ENCODE assay signal across 35 cellular contexts in genomic region chr7:19203686-19204085, GRCh38. TPM values are rescaled to one million over a fixed set of nuclear protein-coding genes. Genes with fewer than 3 reads are reported as not detected.
"Had no signal": no experiment of that assay in that cellular context is flagged by ENCODE, and none has a peak within 500 bp of the region (broad histone marks: within the 10 kb centered on the region; RNA-seq: fewer than 3 reads in every experiment).

No MANE protein-coding gene starts in this region.

- H3K27ac ChIP-seq: ascending aorta, PC-9, VCaP had no signal

- H3K9me3 Mint-ChIP-seq: activated B cell treated with CpG ODN at 0.5 μM for 24 hours had no signal

- H3K4me1 Mint-ChIP-seq: activated B cell treated with CpG ODN at 0.5 μM for 24 hours; activated CD4-positive, alpha-beta memory T cell treated with anti-CD3 and anti-CD28 coated beads, Interleukin-2, amount 10 ng/mL, durations not matched to agents 7 days and 5 days; activated CD8-positive, alpha-beta memory T cell treated with anti-CD3 and anti-CD28 coated beads, Interleukin-2, amount 10 ng/mL, durations not matched to agents 7 days and 5 days; activated naive CD4-positive, alpha-beta T cell treated with anti-CD3 and anti-CD28 coated beads, Interleukin-2, amount 10 ng/mL, durations not matched to agents 7 days and 5 days; activated naive CD8-positive, alpha-beta T cell treated with anti-CD3 and anti-CD28 coated beads, Interleukin-2, amount 50 U/mL, for 24 hours had no signal

- H3K27ac Mint-ChIP-seq: activated B cell treated with CpG ODN at 0.5 μM for 24 hours; activated CD4-positive, alpha-beta memory T cell treated with anti-CD3 and anti-CD28 coated beads, Interleukin-2, amount 10 ng/mL, durations not matched to agents 7 days and 5 days; activated CD8-positive, alpha-beta memory T cell treated with anti-CD3 and anti-CD28 coated beads, Interleukin-2, amount 10 ng/mL, durations not matched to agents 7 days and 5 days; activated naive CD4-positive, alpha-beta T cell treated with anti-CD3 and anti-CD28 coated beads, Interleukin-2, amount 10 ng/mL, durations not matched to agents 7 days and 5 days; activated naive CD8-positive, alpha-beta T cell; activated naive CD8-positive, alpha-beta T cell treated with anti-CD3 and anti-CD28 coated beads, Interleukin-2, amount 50 U/mL, for 24 hours had no signal

- H3K27me3 ChIP-seq: ascending aorta had no signal

- H3K4me3 Mint-ChIP-seq: activated B cell treated with CpG ODN at 0.5 μM for 24 hours; activated CD4-positive, alpha-beta memory T cell treated with anti-CD3 and anti-CD28 coated beads, Interleukin-2, amount 10 ng/mL, durations not matched to agents 7 days and 5 days; activated CD8-positive, alpha-beta memory T cell treated with anti-CD3 and anti-CD28 coated beads, Interleukin-2, amount 10 ng/mL, durations not matched to agents 7 days and 5 days; activated naive CD4-positive, alpha-beta T cell treated with anti-CD3 and anti-CD28 coated beads, Interleukin-2, amount 10 ng/mL, durations not matched to agents 7 days and 5 days; activated naive CD8-positive, alpha-beta T cell; activated naive CD8-positive, alpha-beta T cell treated with anti-CD3 and anti-CD28 coated beads, Interleukin-2, amount 50 U/mL, for 24 hours had no signal

- H3K9me3 ChIP-seq: ascending aorta had no signal

- ATAC-seq: activated CD8-positive, alpha-beta memory T cell treated with anti-CD3 and anti-CD28 coated beads, Interleukin-2, amount 10 ng/mL, durations not matched to agents 7 days and 5 days; activated naive CD8-positive, alpha-beta T cell treated with anti-CD3 and anti-CD28 coated beads, Interleukin-2, amount 50 U/mL, for 24 hours had no signal

- H3K36me3 Mint-ChIP-seq: activated CD8-positive, alpha-beta memory T cell treated with anti-CD3 and anti-CD28 coated beads, Interleukin-2, amount 10 ng/mL, durations not matched to agents 7 days and 5 days; activated naive CD4-positive, alpha-beta T cell treated with anti-CD3 and anti-CD28 coated beads, Interleukin-2, amount 10 ng/mL, durations not matched to agents 7 days and 5 days; activated naive CD8-positive, alpha-beta T cell had no signal

- H3K27me3 Mint-ChIP-seq: activated B cell treated with CpG ODN at 0.5 μM for 24 hours; activated CD4-positive, alpha-beta memory T cell treated with anti-CD3 and anti-CD28 coated beads, Interleukin-2, amount 10 ng/mL, durations not matched to agents 7 days and 5 days; activated CD8-positive, alpha-beta memory T cell treated with anti-CD3 and anti-CD28 coated beads, Interleukin-2, amount 10 ng/mL, durations not matched to agents 7 days and 5 days; activated naive CD4-positive, alpha-beta T cell treated with anti-CD3 and anti-CD28 coated beads, Interleukin-2, amount 10 ng/mL, durations not matched to agents 7 days and 5 days; activated naive CD8-positive, alpha-beta T cell; activated naive CD8-positive, alpha-beta T cell treated with anti-CD3 and anti-CD28 coated beads, Interleukin-2, amount 50 U/mL, for 24 hours had no signal

- H3K36me3 ChIP-seq: ascending aorta had no signal

- H3K4me1 ChIP-seq: ascending aorta had no signal

- H3K4me3 ChIP-seq: ascending aorta, PC-9 had no signal

- DNase-seq: activated B cell treated with CpG ODN at 0.5 μM for 24 hours; activated CD4-positive, alpha-beta memory T cell treated with anti-CD3 and anti-CD28 coated beads, Interleukin-2, amount 10 ng/mL, durations not matched to agents 7 days and 5 days; activated CD4-positive, alpha-beta T cell treated with anti-CD3 and anti-CD28 coated beads for 1 hour; activated CD4-positive, alpha-beta T cell treated with anti-CD3 and anti-CD28 coated beads for 48 hours; activated CD8-positive, alpha-beta memory T cell treated with anti-CD3 and anti-CD28 coated beads for 24 hours; activated CD8-positive, alpha-beta memory T cell treated with anti-CD3 and anti-CD28 coated beads, Interleukin-2, amount 10 ng/mL, durations not matched to agents 7 days and 5 days; activated CD8-positive, alpha-beta memory T cell treated with anti-CD3 and anti-CD28 coated beads, Interleukin-2, amount 50 U/mL, for 48 hours; activated effector memory CD4-positive, alpha-beta T cell treated with Interleukin-2 at 50 U/mL for 16 hours; activated naive CD4-positive, alpha-beta T cell treated with anti-CD3 and anti-CD28 coated beads, Interleukin-2, amount 10 ng/mL, durations not matched to agents 7 days and 5 days; activated naive CD8-positive, alpha-beta T cell treated with anti-CD3 and anti-CD28 coated beads, Interleukin-2, amount 50 U/mL, for 24 hours; activated T-cell treated with anti-CD3 and anti-CD28 coated beads, Interleukin-2, amount 50 U/mL, for 48 hours; amniotic stem cell; caudate nucleus; cerebellar nuclear complex; MM.1S; MV-4-11; NCI-H1092; NCI-H1436 treated with DMSO at 0.1 percent for 48 hours; NCI-H1694 treated with DMSO at 0.1 percent for 48 hours; NCI-H2029; NCI-H510A; NCI-H526; NCI-H748 treated with DMSO at 0.1 percent for 48 hours; NK-92 treated with Interleukin-12 subunit alpha and Interleukin-12 subunit beta, amount 100 ng/mL, for 24 hours; PC-9; Right ventricle myocardium superior; SW 1271; T-helper 1 cell; T-helper 2 cell; T-helper 9 cell had no signal

RNA-seq across cellular contexts. Expression of gene FERD3L, which starts 58.5 kb away (rescaled TPM):
- total RNA-seq: activated B cell treated with CpG ODN at 0.5 μM for 24 hours; activated CD4-positive, alpha-beta memory T cell treated with anti-CD3 and anti-CD28 coated beads, Interleukin-2, amount 10 ng/mL, durations not matched to agents 7 days and 5 days; activated CD8-positive, alpha-beta memory T cell treated with anti-CD3 and anti-CD28 coated beads, Interleukin-2, amount 10 ng/mL, durations not matched to agents 7 days and 5 days; ascending aorta; bronchial epithelial cell; OCI-LY7; PC-9; Right ventricle myocardium superior had no signal
